20 cellular contexts compared by ENCODE assay signal in genomic region chr6:91664327-91664959, GRCh38.
DNase-seq lines count a peak whose midpoint lies in the region; ATAC-seq, FAIRE-seq and TF ChIP-seq lines count a peak whose summit lies in the region.
"Had no signal": no experiment of that assay in that cellular context is flagged by ENCODE, and none has a peak within 500 bp of the region (broad histone marks: within the 10 kb centered on the region; RNA-seq: fewer than 3 reads in every experiment).

No MANE protein-coding gene starts in this region.

- H3K4me2 ChIP-seq in H9 (ENCODE audit: insufficient read depth, insufficient read length, low read length), result no peak overlapping the region

- no peak overlapping the region for H3K18ac ChIP-seq in H9 (ENCODE audit: insufficient read length, low read depth, low read length)

- H3K27me3 ChIP-seq in H9 (ENCODE audit: insufficient read depth, low read length), result no peaks in the 10 kb centered on the region
- H3K27me3 ChIP-seq: BE2C, suprapubic skin had no signal

- DNase-seq in mucosa of gallbladder (ENCODE audit: low spot score) (peak; percentile 42), globus pallidus (ENCODE audit: low spot score) (no peak), H9 (no peak), frontal cortex (ENCODE audit: low spot score in 2 of 2) (no peak)
- DNase-seq: activated CD4-positive, alpha-beta T cell treated with anti-CD3 and anti-CD28 coated beads for 36 hours; activated T-cell treated with anti-CD3 and anti-CD28 coated beads for 4 hours; BE2C; DND-41; NCI-H2107; NCI-H82; Right ventricle myocardium superior had no signal

- no peak overlapping the region for H3K56ac ChIP-seq in H9 (ENCODE audit: insufficient read length, low read depth, low read length)

- H2AFZ ChIP-seq in H9 (ENCODE audit: low read length), result no peak overlapping the region

- no peaks in the 10 kb centered on the region for H3K9me3 ChIP-seq in H9 (ENCODE audit: control insufficient read depth, low read depth, low read length)
- H3K9me3 ChIP-seq: BE2C, prostate gland had no signal

- no peak for TF ChIP-seq CTCF in H9 (conservative IDR thresholded peaks at IDR 0.05)

- no peaks in the 10 kb centered on the region for H3K23me2 ChIP-seq in H9 (ENCODE audit: insufficient read length, low read depth, low read length, poor library complexity, severe bottlenecking)

- no peak for FAIRE-seq in frontal cortex (lab: Jason Lieb, UNC)
- FAIRE-seq: bronchial epithelial cell, HTR-8/SVneo had no signal

- no peaks in the 10 kb centered on the region for H3K4me1 ChIP-seq in H9 (ENCODE audit: insufficient read depth, low read length)
- H3K4me1 ChIP-seq: BE2C, prostate gland, suprapubic skin had no signal

- H3K4me3 Mint-ChIP-seq in H9, result no peak overlapping the region
- H3K4me3 Mint-ChIP-seq: activated CD4-positive, alpha-beta T cell treated with anti-CD3 and anti-CD28 coated beads for 36 hours; activated naive CD4-positive, alpha-beta T cell treated with anti-CD3 and anti-CD28 coated beads, Interleukin-2, amount 50 U/mL, for 24 hours; T-helper 2 cell treated with Interferon-gamma antibody and Interleukin-4, amounts not matched to agents 5 μg/mL and 100 μg/mL, for 36 hours had no signal

- H3K23ac ChIP-seq in H9 (ENCODE audit: insufficient read length, low read depth, low read length), result no peak overlapping the region

- H2BK120ac ChIP-seq in H9 (ENCODE audit: low read depth, low read length, poor library complexity, severe bottlenecking), result no peak overlapping the region

- H3K4me1 Mint-ChIP-seq in H9, result no peaks in the 10 kb centered on the region; a peak in 1 of 4 replicates
- H3K4me1 Mint-ChIP-seq: activated CD4-positive, alpha-beta T cell treated with anti-CD3 and anti-CD28 coated beads for 36 hours; activated naive CD4-positive, alpha-beta T cell treated with anti-CD3 and anti-CD28 coated beads, Interleukin-2, amount 50 U/mL, for 24 hours had no signal

- peak; percentile 80 for ATAC-seq in GM18870 (IDR thresholded peaks at IDR 0.05; ENCODE audit: unreplicated experiment)
- peak; percentile 65 for ATAC-seq in GM21515 (IDR thresholded peaks at IDR 0.05; ENCODE audit: unreplicated experiment)
- ATAC-seq in HG03354 (IDR thresholded peaks at IDR 0.05; ENCODE audit: poor library complexity, severe bottlenecking, unreplicated experiment), result peak; percentile 59
- ATAC-seq: activated CD4-positive, alpha-beta T cell treated with anti-CD3 and anti-CD28 coated beads for 36 hours had no signal

- no peak overlapping the region for H4K8ac ChIP-seq in H9 (replicated peaks; ENCODE audit: insufficient read length, low read depth, low read length)

- no peak overlapping the region for H4K91ac ChIP-seq in H9 (ENCODE audit: insufficient read length, low read depth, low read length)

- no peak overlapping the region for H2BK5ac ChIP-seq in H9 (ENCODE audit: insufficient read length, low read length)

- no peak overlapping the region for H3K27ac ChIP-seq in H9 (ENCODE audit: insufficient read length, low read depth, low read length)
- H3K27ac ChIP-seq: prostate gland, suprapubic skin had no signal

- no peak overlapping the region for H2BK20ac ChIP-seq in H9 (ENCODE audit: low read depth, low read length, poor library complexity, severe bottlenecking)

- no peaks in the 10 kb centered on the region for H3K79me1 ChIP-seq in H9 (ENCODE audit: insufficient read depth, low read depth, low read length, poor library complexity, severe bottlenecking)

- no peak overlapping the region for H3K4ac ChIP-seq in H9 (ENCODE audit: low read depth, low read length)

- H3K9me3 Mint-ChIP-seq in H9, result peaks cover 0 to 6% of the 10 kb centered on the region in 2 experiments; a peak in 2 of 5 replicates

- no peak overlapping the region for H3T11ph ChIP-seq in H9 (ENCODE audit: low read length)

- no peak overlapping the region for H2BK12ac ChIP-seq in H9 (ENCODE audit: insufficient read length, low read depth, low read length)

- WGBS in H9 (ENCODE audit: extremely low coverage, insufficient read length, low lambda C conversion rate), result no CpG with 5 or more reads among the region's 2 CpGs

- peaks cover 0 to 14% (median 0%) of the 10 kb centered on the region in 3 experiments; a peak in 1 of 7 replicates for H3K36me3 Mint-ChIP-seq in H9 (ENCODE audit: insufficient read depth in 1 of 3, low read depth in 3 of 3)
- H3K36me3 Mint-ChIP-seq: activated naive CD4-positive, alpha-beta T cell treated with anti-CD3 and anti-CD28 coated beads, Interleukin-2, amount 50 U/mL, for 24 hours had no signal

- H3K27me3 Mint-ChIP-seq in H9 (ENCODE audit: low read depth), result no peaks in the 10 kb centered on the region
- H3K27me3 Mint-ChIP-seq: activated CD4-positive, alpha-beta T cell treated with anti-CD3 and anti-CD28 coated beads for 36 hours; activated naive CD4-positive, alpha-beta T cell treated with anti-CD3 and anti-CD28 coated beads, Interleukin-2, amount 50 U/mL, for 24 hours had no signal

- H2BK15ac ChIP-seq in H9 (ENCODE audit: low read depth, low read length), result no peak overlapping the region

- no peak overlapping the region for H3K27ac Mint-ChIP-seq in H9
- H3K27ac Mint-ChIP-seq: activated CD4-positive, alpha-beta T cell treated with anti-CD3 and anti-CD28 coated beads for 36 hours; activated naive CD4-positive, alpha-beta T cell treated with anti-CD3 and anti-CD28 coated beads, Interleukin-2, amount 50 U/mL, for 24 hours; T-helper 2 cell treated with Interferon-gamma antibody and Interleukin-4, amounts not matched to agents 5 μg/mL and 100 μg/mL, for 36 hours had no signal

- no peaks in the 10 kb centered on the region for H4K20me1 ChIP-seq in H9 (ENCODE audit: control insufficient read depth, insufficient read depth, insufficient read length)

- no peak overlapping the region for H3K14ac ChIP-seq in H9 (ENCODE audit: insufficient read depth, low read length)

- H3K79me2 ChIP-seq in H9 (ENCODE audit: insufficient read depth, low read length), result no peaks in the 10 kb centered on the region

- H2AK5ac ChIP-seq in H9 (ENCODE audit: insufficient read length, low read length), result no peak overlapping the region

- no peak overlapping the region for H4K5ac ChIP-seq in H9 (ENCODE audit: insufficient read length, low read depth, low read length)

- H3K9ac ChIP-seq in H9 (ENCODE audit: extremely low read depth, insufficient read length, low read length), result no peak overlapping the region
